10 cellular contexts compared by ENCODE assay signal in genomic region chr3:44762690-44763089, GRCh38. TPM values are rescaled to one million over a fixed set of nuclear protein-coding genes. Genes with fewer than 3 reads are reported as not detected.
DNase-seq lines count a peak whose midpoint lies in the region; ATAC-seq, FAIRE-seq and TF ChIP-seq lines count a peak whose summit lies in the region.
"Had no signal": no experiment of that assay in that cellular context is flagged by ENCODE, and none has a peak within 500 bp of the region (broad histone marks: within the 10 kb centered on the region; RNA-seq: fewer than 3 reads in every experiment).

No MANE protein-coding gene starts in this region.

- no peaks in the 10 kb centered on the region for H3K36me3 ChIP-seq in CD4-positive, alpha-beta memory T cell (ENCODE audit: insufficient read depth, low read length)
- H3K36me3 ChIP-seq in GM12878 (ENCODE audit: control insufficient read depth in 2 of 2, insufficient read depth in 2 of 2, low read length in 1 of 2) (peaks cover 0 to 7% of the 10 kb centered on the region in 2 experiments; a peak in 1 of 4 replicates), mucosa of rectum (ENCODE audit: control insufficient read depth in 2 of 2, insufficient read depth in 2 of 2, low read length in 2 of 2) (peaks cover 0 to 10% of the 10 kb centered on the region in 2 donors)

- H4K20me1 ChIP-seq in GM12878 (ENCODE audit: control insufficient read depth, insufficient read depth): no peaks in the 10 kb centered on the region

- H3K27ac Mint-ChIP-seq in CD4-positive, alpha-beta memory T cell: peak overlapping the region in 4 of 7 donors; percentile 10 to 96 (median 89)
- H3K27ac Mint-ChIP-seq in IgD-negative memory B cell: peak overlapping the region in 2 of 3 donors; percentile 1 to 81

- TF ChIP-seq POLR2A in GM12878 (IDR thresholded peaks at IDR 0.05; ENCODE audit: low read depth, low read length): no peak

- H2AFZ ChIP-seq in GM12878 (ENCODE audit: control insufficient read depth, low read depth, low read length): peak overlapping the region; percentile 74

- intact Hi-C loops in CD4-positive, alpha-beta memory T cell (cut with micrococcal nuclease): no loop called here
- intact Hi-C loops in GM12878 (cut with micrococcal nuclease; ENCODE audit: unreplicated experiment): loop anchor here (10.0 kb wide), 1 partner anchor 118 kb away; the partner anchor contains the start of gene ZNF35

- peaks cover 0 to 5% (median 1%) of the 10 kb centered on the region in 8 donors for H3K9me3 Mint-ChIP-seq in CD4-positive, alpha-beta memory T cell
- H3K9me3 Mint-ChIP-seq in IgD-negative memory B cell: peaks cover 1 to 6% (median 2%) of the 10 kb centered on the region in 3 donors

- SMC1A ChIA-PET in GM12878 (lab: Charles Lee; ENCODE audit: uncharacterized antibody, unreplicated experiment): interaction anchor here (0.7 to 1.7 kb wide), 3 partner anchors 34 to 80 kb away, joined by 3 to 6 read pairs (median 3); no protein-coding TSS in a partner anchor

- RAD21 ChIA-PET in GM12878 (lab: Charles Lee; ENCODE audit: unreplicated experiment): interaction anchor here (0.5 to 1.6 kb wide), 4 partner anchors 16 to 278 kb away, joined by 3 to 4 read pairs (median 4); no protein-coding TSS in a partner anchor

- H3K4me1 Mint-ChIP-seq in CD4-positive, alpha-beta memory T cell: peaks cover 17 to 34% (median 26%) of the 10 kb centered on the region in 4 donors
- peaks cover 14 to 29% (median 19%) of the 10 kb centered on the region in 3 donors for H3K4me1 Mint-ChIP-seq in IgD-negative memory B cell

- H3K4me2 ChIP-seq in GM12878 (ENCODE audit: control insufficient read depth, insufficient read depth): peak overlapping the region; percentile 80

- no TSS peak for BruUV-seq in GM12878 (replicated peaks; lab: Mats Ljungman, UMichigan)

- POLR2A ChIA-PET in CD4-positive, alpha-beta memory T cell (lab: Charles Lee; ENCODE audit: partially characterized antibody): interaction anchor here (2.1 to 4.3 kb wide), 4 partner anchors 33 to 252 kb away, joined by 6 to 50 read pairs (median 14); partner anchors contain the start of genes EXOSC7, ZDHHC3, ZKSCAN7 and ZNF501
- POLR2A ChIA-PET in GM12878 (lab: Charles Lee): interaction anchor here (1.6 to 1.7 kb wide), 2 partner anchors 9 to 34 kb away, joined by 7 to 8 read pairs; partner anchors contain the start of gene ZNF501

- H3K27ac ChIP-seq in CD4-positive, alpha-beta memory T cell (ENCODE audit: low read depth, low read length): no peak overlapping the region
- H3K27ac ChIP-seq in GM12878 (ENCODE audit: control insufficient read depth, insufficient read depth) (peak overlapping the region; percentile 93), mucosa of rectum (ENCODE audit: low read depth in 2 of 2, low read length in 2 of 2) (no peak overlapping the region)

- peaks cover 15 to 23% of the 10 kb centered on the region in 2 donors for H3K36me3 Mint-ChIP-seq in CD4-positive, alpha-beta memory T cell
- peaks cover 7% of the 10 kb centered on the region for H3K36me3 Mint-ChIP-seq in IgD-negative memory B cell

- no peaks in the 10 kb centered on the region for H3K9me3 ChIP-seq in CD4-positive, alpha-beta memory T cell (ENCODE audit: control insufficient read depth in 1 of 2, low read length in 2 of 2)
- H3K9me3 ChIP-seq in GM12878 (replicated peaks; ENCODE audit: control insufficient read depth, insufficient read depth, low read length) (peaks cover 20% of the 10 kb centered on the region), mucosa of rectum (ENCODE audit: control insufficient read depth in 2 of 2, low read length in 2 of 2) (peaks cover 0 to 2% of the 10 kb centered on the region in 2 donors)

- peaks cover 0 to 1% of the 10 kb centered on the region in 2 donors for H3K27me3 Mint-ChIP-seq in CD4-positive, alpha-beta memory T cell
- H3K27me3 Mint-ChIP-seq in IgD-negative memory B cell: no peaks in the 10 kb centered on the region

- H3K9ac ChIP-seq in GM12878 (ENCODE audit: control insufficient read depth, insufficient read depth, low read length): peak overlapping the region; percentile 99
- no peak overlapping the region for H3K9ac ChIP-seq in mucosa of rectum (ENCODE audit: low read depth in 1 of 2, low read length in 2 of 2)

- in situ Hi-C loops in GM12878 (cut with MboI): no loop called here

- peak overlapping the region; percentile 86 to 98 (median 92) for H3K4me3 Mint-ChIP-seq in CD4-positive, alpha-beta memory T cell
- peak overlapping the region; percentile 88 to 99 (median 92) for H3K4me3 Mint-ChIP-seq in IgD-negative memory B cell

- H3K4me1 ChIP-seq in CD4-positive, alpha-beta memory T cell (ENCODE audit: insufficient read depth, low read length): peaks cover 15% of the 10 kb centered on the region
- H3K4me1 ChIP-seq in GM12878 (ENCODE audit: control insufficient read depth, insufficient read depth, low read length) (0 out of 2 replicates have a peak, but pooled peaks cover 4% of the 10 kb centered on the region), mucosa of rectum (ENCODE audit: control insufficient read depth in 2 of 2, insufficient read depth in 2 of 2, low read length in 2 of 2) (peaks cover 8 to 10% of the 10 kb centered on the region in 2 donors)

- ATAC-seq in GM12878 (no peak), HG03460 (IDR thresholded peaks at IDR 0.05; ENCODE audit: unreplicated experiment) (no peak), HG02885 (IDR thresholded peaks at IDR 0.05; ENCODE audit: poor library complexity, unreplicated experiment) (no peak)

- CTCF ChIA-PET in CD4-positive, alpha-beta memory T cell (lab: Charles Lee; ENCODE audit: partially characterized antibody): interaction anchor here (1.8 kb wide), 1 partner anchor 33 kb away, joined by 7 read pairs; the partner anchor contains the start of gene ZNF501
- CTCF ChIA-PET in GM12878 (lab: Yijun Ruan, JAX): interaction anchor here (0.8 to 1.0 kb wide), 4 partner anchors 34 to 215 kb away, joined by 4 to 5 read pairs (median 4); no protein-coding TSS in a partner anchor

- peak overlapping the region in 1 of 2 donors; percentile 98 for H3K4me3 ChIP-seq in CD4-positive, alpha-beta memory T cell (ENCODE audit: low read length in 2 of 2)
- H3K4me3 ChIP-seq in GM12878: peak overlapping the region; percentile 79
- H3K4me3 ChIP-seq in mucosa of rectum (ENCODE audit: low read length in 2 of 2): peak overlapping the region; percentile 87 to 90

- no peaks in the 10 kb centered on the region for H3K27me3 ChIP-seq in CD4-positive, alpha-beta memory T cell (ENCODE audit: insufficient read depth, low read length)
- H3K27me3 ChIP-seq in GM12878 (replicated peaks in 1 of 2; ENCODE audit: control insufficient read depth in 2 of 2, insufficient read depth in 2 of 2, low read length in 1 of 2) (no peaks in the 10 kb centered on the region), mucosa of rectum (ENCODE audit: control insufficient read depth in 2 of 2, insufficient read depth in 2 of 2, low read length in 2 of 2) (no peaks in the 10 kb centered on the region)

- no peak for FAIRE-seq in GM12878 (lab: Jason Lieb, UNC)

- H3K79me2 ChIP-seq in GM12878 (ENCODE audit: control insufficient read depth, insufficient read depth, low read length): peaks cover 49% of the 10 kb centered on the region

- no peak for TF ChIP-seq RAD21 in GM12878 (IDR thresholded peaks at IDR 0.05; ENCODE audit: insufficient read depth, low read depth, low read length)

- TF ChIP-seq CTCF in GM12878 (IDR thresholded peaks at IDR 0.05 in 2 of 3, conservative IDR thresholded peaks at IDR 0.05 in 1 of 3; ENCODE audit: control insufficient read depth in 2 of 3, extremely low read depth in 1 of 3, insufficient read depth in 1 of 3, low read depth in 3 of 3, low read length in 3 of 3): no peak

- no peak for TF ChIP-seq EP300 in GM12878 (IDR thresholded peaks at IDR 0.05; ENCODE audit: borderline replicate concordance in 1 of 2, control insufficient read depth in 1 of 2, low read depth in 2 of 2, low read length in 2 of 2)

- WGBS in GM12878 (ENCODE audit: insufficient coverage, insufficient replicate concordance, low lambda C conversion rate, missing lambda C conversion rate): 43% methylated on average over 5 of the region's 5 CpGs

- no peak for DNase-seq in CD4-positive, alpha-beta memory T cell
- no peak for DNase-seq in GM12878 (ENCODE audit: low read depth, low spot score)
- no peak for DNase-seq in NCI-H526 treated with DMSO at 0.1 percent for 48 hours (lab: John Stamatoyannopoulos, UW)
- no peak for DNase-seq in SW 1271 (lab: John Stamatoyannopoulos, UW)
- DNase-seq: NCI-H2029 treated with DMSO at 0.1 percent for 48 hours, posterior cingulate gyrus had no signal

RNA-seq across cellular contexts. Expression of gene KIF15, which starts 1.1 kb away (rescaled TPM):
- under 1 TPM; 0.19 to 0.38 TPM for total RNA-seq in CD4-positive, alpha-beta memory T cell
- polyA plus RNA-seq in CD4-positive, alpha-beta memory T cell: not detected
- polyA plus RNA-seq in IgD-negative memory B cell (0.60 TPM), GM12878 (2011; rRNA removed) (25.8 and 44.2 TPM in 2 replicates), GM12878 (2014; fragmentation: Illumina TruSeq; extraction: Trizol) (42.2 and 45.4 TPM in 2 replicates), GM12878 (2014; fragmentation: Nextera tagmentation; extraction: Ambion mirVana) (10 to 100 TPM; 12.3 to 16.3 TPM), GM12878 (2014; rRNA removed) (14.4 and 23.1 TPM in 2 replicates), GM12878 (2016; fragmentation: Nextera tagmentation; extraction: Ambion mirVana) (10 to 100 TPM; 26.2 to 34.0 TPM)
- 20.1 and 26.7 TPM in 2 replicates for total RNA-seq in GM12878 (2013; cell fraction: nucleolus; rRNA removed)
- total RNA-seq in GM12878 (2014; rRNA removed) (24.0 and 25.2 TPM in 2 replicates), GM12878 (2014; rRNA removed; fragmentation: Illumina TruSeq; extraction: Trizol) (50.1 and 51.8 TPM in 2 replicates), GM12878 (2021) (25.7 and 29.3 TPM in 2 replicates)
- polyA plus RNA-seq in GM12878 (2011; ENCODE audit: low read depth): 4.9 TPM
- 7.3 and 8.8 TPM in 2 replicates for polyA plus RNA-seq in GM12878 (2011; cell fraction: cytosol; rRNA removed)
- polyA plus RNA-seq in GM12878 (2011; cell fraction: nucleus; rRNA removed): 17.0 and 19.6 TPM in 2 replicates
- 8.6 and 13.7 TPM in 2 replicates for polyA plus RNA-seq in GM12878 (2012)
- polyA minus RNA-seq in GM12878 (2011; rRNA and poly(A)+ RNA removed): 25.4 and 29.9 TPM in 2 replicates
- 10.6 and 11.0 TPM in 2 replicates for polyA minus RNA-seq in GM12878 (2011; cell fraction: cytosol; rRNA and poly(A)+ RNA removed)
- polyA minus RNA-seq in GM12878 (2011; cell fraction: nucleus; rRNA and poly(A)+ RNA removed): 14.9 and 18.8 TPM in 2 replicates

RNA-seq across cellular contexts. Expression of gene KIAA1143, which starts 1.3 kb away (rescaled TPM):
- 10 to 100 TPM; 37.6 to 39.7 TPM for total RNA-seq in CD4-positive, alpha-beta memory T cell
- 10 to 100 TPM; 14.5 to 31.3 TPM for polyA plus RNA-seq in CD4-positive, alpha-beta memory T cell
- 38.7 TPM for polyA plus RNA-seq in IgD-negative memory B cell
- 11.6 and 11.8 TPM in 2 replicates for total RNA-seq in GM12878 (2013; cell fraction: nucleolus; rRNA removed)
- 25.3 and 28.7 TPM in 2 replicates for total RNA-seq in GM12878 (2014; rRNA removed)
- 35.1 and 37.6 TPM in 2 replicates for total RNA-seq in GM12878 (2014; rRNA removed; fragmentation: Illumina TruSeq; extraction: Trizol)
- total RNA-seq in GM12878 (2021): 26.6 and 29.7 TPM in 2 replicates
- 5.1 TPM for polyA plus RNA-seq in GM12878 (2011; ENCODE audit: low read depth)
- 19.3 and 30.8 TPM in 2 replicates for polyA plus RNA-seq in GM12878 (2011; rRNA removed)
- polyA plus RNA-seq in GM12878 (2011; cell fraction: cytosol; rRNA removed): 7.6 and 8.6 TPM in 2 replicates
- 5.0 and 5.6 TPM in 2 replicates for polyA plus RNA-seq in GM12878 (2011; cell fraction: nucleus; rRNA removed)
- 9.3 and 15.7 TPM in 2 replicates for polyA plus RNA-seq in GM12878 (2012)
- 34.8 and 47.1 TPM in 2 replicates for polyA plus RNA-seq in GM12878 (2014; fragmentation: Illumina TruSeq; extraction: Trizol)
- 10 to 100 TPM; 22.5 to 27.1 TPM for polyA plus RNA-seq in GM12878 (2014; fragmentation: Nextera tagmentation; extraction: Ambion mirVana)
- 10.8 and 11.4 TPM in 2 replicates for polyA plus RNA-seq in GM12878 (2014; rRNA removed)
- polyA plus RNA-seq in GM12878 (2016; fragmentation: Nextera tagmentation; extraction: Ambion mirVana): 10 to 100 TPM; 30.8 to 31.6 TPM
- polyA minus RNA-seq in GM12878 (2011; rRNA and poly(A)+ RNA removed): 19.8 and 21.7 TPM in 2 replicates
- 9.5 and 10.6 TPM in 2 replicates for polyA minus RNA-seq in GM12878 (2011; cell fraction: cytosol; rRNA and poly(A)+ RNA removed)
- 3.6 and 3.7 TPM in 2 replicates for polyA minus RNA-seq in GM12878 (2011; cell fraction: nucleus; rRNA and poly(A)+ RNA removed)

RNA-seq across cellular contexts. Expression of gene ZNF501, which starts 33.3 kb away (rescaled TPM):
- 1 to 10 TPM; 7.4 to 7.5 TPM for total RNA-seq in CD4-positive, alpha-beta memory T cell
- polyA plus RNA-seq in CD4-positive, alpha-beta memory T cell: 1 to 10 TPM; 2.1 to 2.9 TPM
- polyA plus RNA-seq in IgD-negative memory B cell: 2.0 TPM
- 12.3 and 12.5 TPM in 2 replicates for total RNA-seq in GM12878 (2013; cell fraction: nucleolus; rRNA removed)
- total RNA-seq in GM12878 (2014; rRNA removed): 2.8 and 3.2 TPM in 2 replicates
- 1.5 and 1.9 TPM in 2 replicates for total RNA-seq in GM12878 (2014; rRNA removed; fragmentation: Illumina TruSeq; extraction: Trizol)
- 1.8 and 2.0 TPM in 2 replicates for total RNA-seq in GM12878 (2021)
- 0.96 TPM for polyA plus RNA-seq in GM12878 (2011; ENCODE audit: low read depth)
- 3.8 and 5.5 TPM in 2 replicates for polyA plus RNA-seq in GM12878 (2011; rRNA removed)
- 0.85 and 1.8 TPM in 2 replicates for polyA plus RNA-seq in GM12878 (2011; cell fraction: cytosol; rRNA removed)
- 2.5 and 4.4 TPM in 2 replicates for polyA plus RNA-seq in GM12878 (2011; cell fraction: nucleus; rRNA removed)
- polyA plus RNA-seq in GM12878 (2012): 1.3 and 1.9 TPM in 2 replicates
- polyA plus RNA-seq in GM12878 (2014; fragmentation: Illumina TruSeq; extraction: Trizol): 1.3 and 2.1 TPM in 2 replicates
- polyA plus RNA-seq in GM12878 (2014; fragmentation: Nextera tagmentation; extraction: Ambion mirVana): under 1 TPM; 0.35 to 0.40 TPM
- polyA plus RNA-seq in GM12878 (2014; rRNA removed): 1.6 TPM in 2 replicates
- 1 to 10 TPM; 1.7 TPM for polyA plus RNA-seq in GM12878 (2016; fragmentation: Nextera tagmentation; extraction: Ambion mirVana)
- polyA minus RNA-seq in GM12878 (2011; rRNA and poly(A)+ RNA removed): 3.5 and 5.3 TPM in 2 replicates
- polyA minus RNA-seq in GM12878 (2011; cell fraction: cytosol; rRNA and poly(A)+ RNA removed): 0.80 and 2.5 TPM in 2 replicates
- polyA minus RNA-seq in GM12878 (2011; cell fraction: nucleus; rRNA and poly(A)+ RNA removed): 6.3 and 9.4 TPM in 2 replicates

RNA-seq across cellular contexts. Expression of gene ZNF502, which starts 50.2 kb away (rescaled TPM):
- total RNA-seq in CD4-positive, alpha-beta memory T cell: 1 to 10 TPM; 3.1 to 3.4 TPM
- 1 to 10 TPM; 2.1 to 4.0 TPM for polyA plus RNA-seq in CD4-positive, alpha-beta memory T cell
- polyA plus RNA-seq in IgD-negative memory B cell: 1.9 TPM
- total RNA-seq in GM12878 (2013; cell fraction: nucleolus; rRNA removed): 3.5 and 4.8 TPM in 2 replicates
- total RNA-seq in GM12878 (2014; rRNA removed): 0.96 and 1.5 TPM in 2 replicates
- 1.6 and 1.8 TPM in 2 replicates for total RNA-seq in GM12878 (2014; rRNA removed; fragmentation: Illumina TruSeq; extraction: Trizol)
- total RNA-seq in GM12878 (2021): 1.2 and 1.4 TPM in 2 replicates
- 0.93 TPM for polyA plus RNA-seq in GM12878 (2011; ENCODE audit: low read depth)
- polyA plus RNA-seq in GM12878 (2011; rRNA removed): 0.39 and 0.50 TPM in 2 replicates
- 0.12 and 0.15 TPM in 2 replicates for polyA plus RNA-seq in GM12878 (2011; cell fraction: cytosol; rRNA removed)
- 0.26 and 0.43 TPM in 2 replicates for polyA plus RNA-seq in GM12878 (2011; cell fraction: nucleus; rRNA removed)
- 0.93 and 1.0 TPM in 2 replicates for polyA plus RNA-seq in GM12878 (2012)
- 1.2 and 1.6 TPM in 2 replicates for polyA plus RNA-seq in GM12878 (2014; fragmentation: Illumina TruSeq; extraction: Trizol)
- polyA plus RNA-seq in GM12878 (2014; fragmentation: Nextera tagmentation; extraction: Ambion mirVana): 1 to 10 TPM in 1 of 2 experiments, under 1 TPM in 1; 0.84 to 1.0 TPM
- 0.61 and 0.69 TPM in 2 replicates for polyA plus RNA-seq in GM12878 (2014; rRNA removed)
- 1 to 10 TPM; 1.3 to 1.7 TPM for polyA plus RNA-seq in GM12878 (2016; fragmentation: Nextera tagmentation; extraction: Ambion mirVana)
- 0.37 and 0.41 TPM in 2 replicates for polyA minus RNA-seq in GM12878 (2011; rRNA and poly(A)+ RNA removed)
- polyA minus RNA-seq in GM12878 (2011; cell fraction: cytosol; rRNA and poly(A)+ RNA removed): not detected in 2 replicates
- 0.24 TPM in 1 of 2 replicates, not detected in the other for polyA minus RNA-seq in GM12878 (2011; cell fraction: nucleus; rRNA and poly(A)+ RNA removed)
